Comparison of ENCODE assay signal across 1 cellular context in the genomic region with DNA sequence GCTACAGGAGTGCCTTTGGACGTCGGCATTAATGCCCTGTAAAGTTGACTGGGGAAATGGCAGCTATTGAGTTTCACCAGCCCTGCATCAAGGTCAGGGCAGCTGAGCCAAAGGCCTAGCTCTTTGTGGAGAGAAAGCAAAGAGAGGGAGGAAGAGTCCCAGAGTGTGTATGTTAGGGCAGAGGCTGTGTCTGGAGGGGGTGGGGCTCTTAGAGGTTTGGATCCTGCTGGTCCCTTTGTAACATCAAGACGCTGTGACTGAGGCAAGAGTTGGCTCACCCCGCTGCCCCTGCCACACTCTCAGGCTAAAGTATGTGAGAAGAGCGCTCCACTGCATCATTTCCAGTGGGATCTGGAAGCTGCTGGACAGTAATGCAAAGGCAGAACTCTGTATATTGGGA.
TF ChIP-seq lines count a peak whose summit lies in the region.

No MANE protein-coding gene starts in this region.

TF ChIP-seq in GM23338, 12 proteins besides CTCF, POLR2A, EP300 and RAD21 (continued from another document):
- TF ChIP-seq, protein P1, sequence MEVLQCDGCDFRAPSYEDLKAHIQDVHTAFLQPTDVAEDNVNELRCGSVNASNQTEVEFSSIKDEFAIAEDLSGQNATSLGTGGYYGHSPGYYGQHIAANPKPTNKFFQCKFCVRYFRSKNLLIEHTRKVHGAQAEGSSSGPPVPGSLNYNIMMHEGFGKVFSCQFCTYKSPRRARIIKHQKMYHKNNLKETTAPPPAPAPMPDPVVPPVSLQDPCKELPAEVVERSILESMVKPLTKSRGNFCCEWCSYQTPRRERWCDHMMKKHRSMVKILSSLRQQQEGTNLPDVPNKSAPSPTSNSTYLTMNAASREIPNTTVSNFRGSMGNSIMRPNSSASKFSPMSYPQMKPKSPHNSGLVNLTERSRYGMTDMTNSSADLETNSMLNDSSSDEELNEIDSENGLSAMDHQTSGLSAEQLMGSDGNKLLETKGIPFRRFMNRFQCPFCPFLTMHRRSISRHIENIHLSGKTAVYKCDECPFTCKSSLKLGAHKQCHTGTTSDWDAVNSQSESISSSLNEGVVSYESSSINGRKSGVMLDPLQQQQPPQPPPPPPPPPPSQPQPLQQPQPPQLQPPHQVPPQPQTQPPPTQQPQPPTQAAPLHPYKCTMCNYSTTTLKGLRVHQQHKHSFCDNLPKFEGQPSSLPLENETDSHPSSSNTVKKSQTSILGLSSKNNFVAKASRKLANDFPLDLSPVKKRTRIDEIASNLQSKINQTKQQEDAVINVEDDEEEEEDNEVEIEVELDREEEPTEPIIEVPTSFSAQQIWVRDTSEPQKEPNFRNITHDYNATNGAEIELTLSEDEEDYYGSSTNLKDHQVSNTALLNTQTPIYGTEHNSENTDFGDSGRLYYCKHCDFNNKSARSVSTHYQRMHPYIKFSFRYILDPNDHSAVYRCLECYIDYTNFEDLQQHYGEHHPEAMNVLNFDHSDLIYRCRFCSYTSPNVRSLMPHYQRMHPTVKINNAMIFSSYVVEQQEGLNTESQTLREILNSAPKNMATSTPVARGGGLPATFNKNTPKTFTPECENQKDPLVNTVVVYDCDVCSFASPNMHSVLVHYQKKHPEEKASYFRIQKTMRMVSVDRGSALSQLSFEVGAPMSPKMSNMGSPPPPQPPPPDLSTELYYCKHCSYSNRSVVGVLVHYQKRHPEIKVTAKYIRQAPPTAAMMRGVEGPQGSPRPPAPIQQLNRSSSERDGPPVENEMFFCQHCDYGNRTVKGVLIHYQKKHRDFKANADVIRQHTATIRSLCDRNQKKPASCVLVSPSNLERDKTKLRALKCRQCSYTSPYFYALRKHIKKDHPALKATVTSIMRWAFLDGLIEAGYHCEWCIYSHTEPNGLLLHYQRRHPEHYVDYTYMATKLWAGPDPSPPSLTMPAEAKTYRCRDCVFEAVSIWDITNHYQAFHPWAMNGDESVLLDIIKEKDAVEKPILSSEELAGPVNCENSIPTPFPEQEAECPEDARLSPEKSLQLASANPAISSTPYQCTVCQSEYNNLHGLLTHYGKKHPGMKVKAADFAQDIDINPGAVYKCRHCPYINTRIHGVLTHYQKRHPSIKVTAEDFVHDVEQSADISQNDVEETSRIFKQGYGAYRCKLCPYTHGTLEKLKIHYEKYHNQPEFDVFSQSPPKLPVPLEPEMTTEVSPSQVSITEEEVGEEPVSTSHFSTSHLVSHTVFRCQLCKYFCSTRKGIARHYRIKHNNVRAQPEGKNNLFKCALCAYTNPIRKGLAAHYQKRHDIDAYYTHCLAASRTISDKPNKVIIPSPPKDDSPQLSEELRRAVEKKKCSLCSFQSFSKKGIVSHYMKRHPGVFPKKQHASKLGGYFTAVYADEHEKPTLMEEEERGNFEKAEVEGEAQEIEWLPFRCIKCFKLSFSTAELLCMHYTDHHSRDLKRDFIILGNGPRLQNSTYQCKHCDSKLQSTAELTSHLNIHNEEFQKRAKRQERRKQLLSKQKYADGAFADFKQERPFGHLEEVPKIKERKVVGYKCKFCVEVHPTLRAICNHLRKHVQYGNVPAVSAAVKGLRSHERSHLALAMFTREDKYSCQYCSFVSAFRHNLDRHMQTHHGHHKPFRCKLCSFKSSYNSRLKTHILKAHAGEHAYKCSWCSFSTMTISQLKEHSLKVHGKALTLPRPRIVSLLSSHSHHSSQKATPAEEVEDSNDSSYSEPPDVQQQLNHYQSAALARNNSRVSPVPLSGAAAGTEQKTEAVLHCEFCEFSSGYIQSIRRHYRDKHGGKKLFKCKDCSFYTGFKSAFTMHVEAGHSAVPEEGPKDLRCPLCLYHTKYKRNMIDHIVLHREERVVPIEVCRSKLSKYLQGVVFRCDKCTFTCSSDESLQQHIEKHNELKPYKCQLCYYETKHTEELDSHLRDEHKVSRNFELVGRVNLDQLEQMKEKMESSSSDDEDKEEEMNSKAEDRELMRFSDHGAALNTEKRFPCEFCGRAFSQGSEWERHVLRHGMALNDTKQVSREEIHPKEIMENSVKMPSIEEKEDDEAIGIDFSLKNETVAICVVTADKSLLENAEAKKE (CRISPR knock-in tag; IDR thresholded peaks at IDR 0.05), result no peak
- TF ChIP-seq EZH2 (IDR thresholded peaks at IDR 0.05; ENCODE audit: low read depth, unreplicated experiment) (no peak), JUNB (IDR thresholded peaks at IDR 0.05; ENCODE audit: unreplicated experiment) (no peak), NANOG (IDR thresholded peaks at IDR 0.05; ENCODE audit: borderline replicate concordance) (no peak), CREB1 (CRISPR knock-in tag; IDR thresholded peaks at IDR 0.05; ENCODE audit: low read depth) (no peak), STAT1 (IDR thresholded peaks at IDR 0.05; ENCODE audit: unreplicated experiment) (no peak), ZNF331 (CRISPR knock-in tag; IDR thresholded peaks at IDR 0.05; ENCODE audit: low read depth) (no peak)
- TF ChIP-seq, protein P2, sequence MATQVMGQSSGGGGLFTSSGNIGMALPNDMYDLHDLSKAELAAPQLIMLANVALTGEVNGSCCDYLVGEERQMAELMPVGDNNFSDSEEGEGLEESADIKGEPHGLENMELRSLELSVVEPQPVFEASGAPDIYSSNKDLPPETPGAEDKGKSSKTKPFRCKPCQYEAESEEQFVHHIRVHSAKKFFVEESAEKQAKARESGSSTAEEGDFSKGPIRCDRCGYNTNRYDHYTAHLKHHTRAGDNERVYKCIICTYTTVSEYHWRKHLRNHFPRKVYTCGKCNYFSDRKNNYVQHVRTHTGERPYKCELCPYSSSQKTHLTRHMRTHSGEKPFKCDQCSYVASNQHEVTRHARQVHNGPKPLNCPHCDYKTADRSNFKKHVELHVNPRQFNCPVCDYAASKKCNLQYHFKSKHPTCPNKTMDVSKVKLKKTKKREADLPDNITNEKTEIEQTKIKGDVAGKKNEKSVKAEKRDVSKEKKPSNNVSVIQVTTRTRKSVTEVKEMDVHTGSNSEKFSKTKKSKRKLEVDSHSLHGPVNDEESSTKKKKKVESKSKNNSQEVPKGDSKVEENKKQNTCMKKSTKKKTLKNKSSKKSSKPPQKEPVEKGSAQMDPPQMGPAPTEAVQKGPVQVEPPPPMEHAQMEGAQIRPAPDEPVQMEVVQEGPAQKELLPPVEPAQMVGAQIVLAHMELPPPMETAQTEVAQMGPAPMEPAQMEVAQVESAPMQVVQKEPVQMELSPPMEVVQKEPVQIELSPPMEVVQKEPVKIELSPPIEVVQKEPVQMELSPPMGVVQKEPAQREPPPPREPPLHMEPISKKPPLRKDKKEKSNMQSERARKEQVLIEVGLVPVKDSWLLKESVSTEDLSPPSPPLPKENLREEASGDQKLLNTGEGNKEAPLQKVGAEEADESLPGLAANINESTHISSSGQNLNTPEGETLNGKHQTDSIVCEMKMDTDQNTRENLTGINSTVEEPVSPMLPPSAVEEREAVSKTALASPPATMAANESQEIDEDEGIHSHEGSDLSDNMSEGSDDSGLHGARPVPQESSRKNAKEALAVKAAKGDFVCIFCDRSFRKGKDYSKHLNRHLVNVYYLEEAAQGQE (IDR thresholded peaks at IDR 0.05; ENCODE audit: unreplicated experiment), result no peak
- TF ChIP-seq, protein P3, sequence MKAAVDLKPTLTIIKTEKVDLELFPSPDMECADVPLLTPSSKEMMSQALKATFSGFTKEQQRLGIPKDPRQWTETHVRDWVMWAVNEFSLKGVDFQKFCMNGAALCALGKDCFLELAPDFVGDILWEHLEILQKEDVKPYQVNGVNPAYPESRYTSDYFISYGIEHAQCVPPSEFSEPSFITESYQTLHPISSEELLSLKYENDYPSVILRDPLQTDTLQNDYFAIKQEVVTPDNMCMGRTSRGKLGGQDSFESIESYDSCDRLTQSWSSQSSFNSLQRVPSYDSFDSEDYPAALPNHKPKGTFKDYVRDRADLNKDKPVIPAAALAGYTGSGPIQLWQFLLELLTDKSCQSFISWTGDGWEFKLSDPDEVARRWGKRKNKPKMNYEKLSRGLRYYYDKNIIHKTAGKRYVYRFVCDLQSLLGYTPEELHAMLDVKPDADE (IDR thresholded peaks at IDR 0.05), result no peak
